In the genomic region with DNA sequence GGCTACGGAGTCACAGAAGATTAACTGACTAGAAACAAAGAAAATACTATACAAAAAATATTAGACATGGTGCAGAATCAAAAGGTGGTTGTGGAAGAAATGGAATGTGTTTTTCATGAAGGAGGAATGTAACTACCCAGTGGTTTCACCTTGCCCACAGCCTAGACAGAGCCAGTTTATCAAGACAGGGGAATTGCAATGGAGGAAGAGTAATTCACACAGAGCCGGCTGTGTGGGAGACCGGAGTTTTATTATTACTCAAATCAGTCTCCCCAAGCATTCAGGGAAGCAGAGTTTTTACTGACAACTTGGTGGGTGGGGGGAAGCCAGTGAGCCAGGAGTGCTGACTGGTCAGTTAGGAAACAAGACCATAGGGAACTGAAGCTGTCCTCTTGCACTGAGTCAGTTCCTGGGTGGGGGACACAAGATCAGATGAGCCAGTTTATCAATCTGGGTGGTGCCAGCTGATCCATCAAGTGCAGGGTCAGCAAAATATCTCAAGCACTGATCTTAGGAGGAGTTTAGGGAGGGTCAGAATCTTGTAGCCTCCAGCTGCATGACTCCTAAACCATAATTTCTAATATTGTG, we compare ENCODE assay signal across 7 cellular contexts. TPM values are rescaled to one million over a fixed set of nuclear protein-coding genes. Genes with fewer than 3 reads are reported as not detected.
"Had no signal": no experiment of that assay in that cellular context is flagged by ENCODE, and none has a peak within 500 bp of the region (broad histone marks: within the 10 kb centered on the region; RNA-seq: fewer than 3 reads in every experiment).

No MANE protein-coding gene starts in this region.

RNA-seq across cellular contexts. Expression of gene RNASE1, which starts 19.0 kb away (rescaled TPM):
- total RNA-seq: bronchial epithelial cell, fibroblast of lung, myocyte had no signal
- polyA plus RNA-seq: fibroblast of lung had no signal

RNA-seq across cellular contexts. Expression of gene RNASE6, which starts 40.5 kb away (rescaled TPM):
- total RNA-seq: bronchial epithelial cell, fibroblast of lung, myocyte had no signal
- polyA plus RNA-seq: fibroblast of lung had no signal

RNA-seq across cellular contexts. Expression of gene EDDM3B, which starts 53.4 kb away (rescaled TPM):
- total RNA-seq: bronchial epithelial cell, fibroblast of lung, frontal cortex, mesenteric fat pad, myocyte, temporal lobe, vagina had no signal
- polyA plus RNA-seq: fibroblast of lung had no signal
